21 cellular contexts compared by ENCODE assay signal in genomic region chr3:155370764-155371503, GRCh38.
DNase-seq lines count a peak whose midpoint lies in the region; ATAC-seq, FAIRE-seq and TF ChIP-seq lines count a peak whose summit lies in the region.
"Had no signal": no experiment of that assay in that cellular context is flagged by ENCODE, and none has a peak within 500 bp of the region (broad histone marks: within the 10 kb centered on the region; RNA-seq: fewer than 3 reads in every experiment).

No MANE protein-coding gene starts in this region.

- H3K4me3 ChIP-seq in DOHH2 (ENCODE audit: low read length), result no peak overlapping the region
- H3K4me3 ChIP-seq in K562, result no peak overlapping the region
- no peak overlapping the region for H3K4me3 ChIP-seq in parathyroid adenoma (ENCODE audit: low read depth, low read length)
- H3K4me3 ChIP-seq in GM23338, result no peak overlapping the region
- H3K4me3 ChIP-seq: GM12878 had no signal

- H3K27me3 ChIP-seq in DOHH2 (ENCODE audit: control insufficient read depth, low read length) (no peaks in the 10 kb centered on the region), K562 (ENCODE audit: control insufficient read depth in 2 of 2, insufficient read depth in 2 of 2, low read length in 2 of 2) (no peaks in the 10 kb centered on the region), parathyroid adenoma (ENCODE audit: control insufficient read depth, insufficient read depth, low read length) (no peaks in the 10 kb centered on the region), GM23338 (ENCODE audit: insufficient read depth) (no peaks in the 10 kb centered on the region)

- TF ChIP-seq CTCF in DOHH2 (IDR thresholded peaks at IDR 0.05; ENCODE audit: low read depth, low read length, poor library complexity, severe bottlenecking), result no peak
- TF ChIP-seq CTCF in K562 (IDR thresholded peaks at IDR 0.05 in 2 of 3, conservative IDR thresholded peaks at IDR 0.05 in 1 of 3; ENCODE audit: insufficient read depth in 2 of 3, low read depth in 1 of 3, low read length in 3 of 3), result no peak
- TF ChIP-seq CTCF in parathyroid adenoma (IDR thresholded peaks at IDR 0.05), result no peak
- TF ChIP-seq CTCF in GM23338 (conservative IDR thresholded peaks at IDR 0.05; ENCODE audit: low read depth in 2 of 2), result no peak

- WGBS in K562 (ENCODE audit: insufficient coverage, low coverage, missing lambda C conversion rate), result 8% methylated on average over 4 of the region's 4 CpGs

- CTCF ChIA-PET in K562 (lab: Yijun Ruan, JAX; ENCODE audit: low intra/inter-chr PET ratio), result no interaction called here

- peaks cover 75% of the 10 kb centered on the region for H3K4me1 ChIP-seq in DOHH2 (ENCODE audit: control insufficient read depth, low read length)
- H3K4me1 ChIP-seq in K562 (replicated peaks in 1 of 2; ENCODE audit: control insufficient read depth in 2 of 2, insufficient read depth in 2 of 2, low read length in 2 of 2), result peaks cover 0 to 12% of the 10 kb centered on the region in 2 experiments; a peak in 3 of 5 replicates
- H3K4me1 ChIP-seq in parathyroid adenoma, result peaks cover 2% of the 10 kb centered on the region
- peaks cover 71% of the 10 kb centered on the region for H3K4me1 ChIP-seq in GM23338 (ENCODE audit: insufficient read depth)

- H3K36me3 ChIP-seq in DOHH2 (ENCODE audit: control insufficient read depth, low read length) (no peaks in the 10 kb centered on the region), K562 (ENCODE audit: control insufficient read depth, insufficient read depth, low read length) (no peaks in the 10 kb centered on the region), parathyroid adenoma (ENCODE audit: control insufficient read depth, insufficient read depth, low read length) (no peaks in the 10 kb centered on the region), GM23338 (ENCODE audit: insufficient read depth) (no peaks in the 10 kb centered on the region)

- H3K9me1 ChIP-seq in K562 (ENCODE audit: control insufficient read depth, insufficient read depth, low read length), result no peaks in the 10 kb centered on the region

- H3K4me2 ChIP-seq in DOHH2 (ENCODE audit: low read length), result 0 out of 2 replicates have a peak overlapping the region, but pooled peaks have one; percentile 2
- peak overlapping the region; percentile 48 for H3K4me2 ChIP-seq in K562 (ENCODE audit: insufficient read depth, low read length)
- no peak overlapping the region for H3K4me2 ChIP-seq in parathyroid adenoma (ENCODE audit: low read length)
- H3K4me2 ChIP-seq in GM23338, result no peak overlapping the region
- H3K4me2 ChIP-seq: SK-N-SH had no signal

- peak; percentile 75 for FAIRE-seq in K562 (lab: Jason Lieb, UNC)
- FAIRE-seq: GM12878, RCC 7860 had no signal

- intact Hi-C loops in K562 (cut with micrococcal nuclease), result no loop called here

- in situ Hi-C loops in K562 (cut with MboI), result loop anchor here (25.0 kb wide), 1 partner anchor 491 kb away; the partner anchor contains the start of genes GMPS and SLC33A1

- H3K27ac Mint-ChIP-seq in GM23338, result no peak overlapping the region

- no peak overlapping the region for H3K4me3 Mint-ChIP-seq in GM23338

- no peaks in the 10 kb centered on the region; the same call in 2 of the 3 replicates for H3K9me3 Mint-ChIP-seq in GM23338

- TF ChIP-seq RAD21 in K562 (CRISPR knock-in tag; conservative IDR thresholded peaks at IDR 0.05 in 1 of 2, IDR thresholded peaks at IDR 0.05 in 1 of 2), result no peak

- H3F3A ChIP-seq in DOHH2 (ENCODE audit: control insufficient read depth, insufficient read depth) (0 out of 2 replicates have a peak, but pooled peaks cover 3% of the 10 kb centered on the region), GM23338 (replicated peaks; ENCODE audit: low read depth) (no peaks in the 10 kb centered on the region)

- H3K9me3 ChIP-seq in DOHH2 (ENCODE audit: control insufficient read depth, insufficient read depth, low read length) (no peaks in the 10 kb centered on the region), K562 (replicated peaks; ENCODE audit: control insufficient read depth, insufficient read depth, low read depth, low read length) (no peaks in the 10 kb centered on the region), parathyroid adenoma (ENCODE audit: control insufficient read depth, low read length) (no peaks in the 10 kb centered on the region)
- H3K9me3 ChIP-seq: SK-N-SH had no signal

- no TSS peak for BruUV-seq in K562 (replicated peaks; lab: Mats Ljungman, UMichigan)

- POLR2A ChIA-PET in K562 (lab: Yijun Ruan, JAX), result interaction anchor here (1.4 kb wide), 1 partner anchor 13 kb away, joined by 6 read pairs; no protein-coding TSS in a partner anchor

- no peak; the same call in 1 of the 2 replicates for TF ChIP-seq EP300 in K562 (IDR thresholded peaks at IDR 0.05; ENCODE audit: low read length)

- no peaks in the 10 kb centered on the region for H3K36me3 Mint-ChIP-seq in GM23338 (ENCODE audit: low read depth)

- peak; percentile 91 for ATAC-seq in K562
- ATAC-seq in GM18511 (IDR thresholded peaks at IDR 0.05; ENCODE audit: unreplicated experiment), result no peak
- ATAC-seq in GM23338, result no peak
- ATAC-seq: GM12878 had no signal

- no peaks in the 10 kb centered on the region for H3K79me2 ChIP-seq in DOHH2 (ENCODE audit: control insufficient read depth, low read length)
- no peaks in the 10 kb centered on the region for H3K79me2 ChIP-seq in K562 (ENCODE audit: control insufficient read depth, insufficient read depth, low read length)
- no peaks in the 10 kb centered on the region for H3K79me2 ChIP-seq in parathyroid adenoma
- no peaks in the 10 kb centered on the region for H3K79me2 ChIP-seq in GM23338 (replicated peaks; ENCODE audit: insufficient read depth)

- no peak for TF ChIP-seq POLR2A in K562 (conservative IDR thresholded peaks at IDR 0.05)

- H3K4me1 Mint-ChIP-seq in GM23338, result peaks cover 58% of the 10 kb centered on the region

- DNase-seq in DMS53 (lab: John Stamatoyannopoulos, UW), result peak; percentile 5
- DNase-seq in DMS53 treated with DMSO at 0.1 percent for 48 hours (lab: John Stamatoyannopoulos, UW; ENCODE audit: unreplicated experiment), result no peak
- peak in 2 of 4 experiments; percentile 42 to 54 for DNase-seq in K562 (ENCODE audit: extremely low read depth in 1 of 4, low spot score in 3 of 4)
- DNase-seq in NCI-H1436 (lab: John Stamatoyannopoulos, UW), result no peak
- DNase-seq in GM23338 (ENCODE audit: low spot score), result no peak
- DNase-seq: AML-193, COR-L47, DMS 273 treated with DMSO at 0.1 percent for 48 hours, EL, NCI-H1105, NCI-H187, NCI-H226, NCI-H526 treated with DMSO at 0.1 percent for 48 hours, SHP77, SK-N-SH had no signal

- no peaks in the 10 kb centered on the region for H3K27me3 Mint-ChIP-seq in GM23338 (ENCODE audit: insufficient read depth, low read depth, poor library complexity)

- H4K20me1 ChIP-seq in DOHH2 (ENCODE audit: control insufficient read depth, insufficient read depth, low read depth, low read length) (no peaks in the 10 kb centered on the region), K562 (replicated peaks; ENCODE audit: control insufficient read depth, insufficient read depth, low read length) (no peaks in the 10 kb centered on the region), GM23338 (replicated peaks; ENCODE audit: insufficient read depth) (no peaks in the 10 kb centered on the region)

- H3K9ac ChIP-seq in K562 (ENCODE audit: insufficient read depth in 1 of 2, low read depth in 2 of 2, low read length in 2 of 2), result no peak overlapping the region
- H3K9ac ChIP-seq in parathyroid adenoma, result no peak overlapping the region
- H3K9ac ChIP-seq: SK-N-SH had no signal

- H3K9me2 ChIP-seq in DOHH2 (replicated peaks; ENCODE audit: control insufficient read depth, low read length) (no peaks in the 10 kb centered on the region), GM23338 (ENCODE audit: insufficient read depth) (no peaks in the 10 kb centered on the region)
- H3K9me2 ChIP-seq: SK-N-SH had no signal

- H3K27ac ChIP-seq in DOHH2 (ENCODE audit: low read depth, low read length), result no peak overlapping the region
- H3K27ac ChIP-seq in K562 (ENCODE audit: extremely low read depth, low read depth, low read length), result no peak overlapping the region; the same call in 2 of the 3 replicates
- H3K27ac ChIP-seq in parathyroid adenoma, result no peak overlapping the region
- H3K27ac ChIP-seq in GM23338 (ENCODE audit: low read depth), result no peak overlapping the region
- H3K27ac ChIP-seq: 22Rv1 had no signal

- H2AFZ ChIP-seq in K562 (ENCODE audit: low read depth, low read length), result peak overlapping the region; percentile 77
- peak overlapping the region; percentile 1 for H2AFZ ChIP-seq in parathyroid adenoma
- no peak overlapping the region for H2AFZ ChIP-seq in GM23338

TF ChIP-seq in K562, 482 proteins besides CTCF, POLR2A, EP300 and RAD21 (continues in another document):
- TF ChIP-seq KDM2B (CRISPR knock-in tag; IDR thresholded peaks at IDR 0.05), result no peak
- 0 out of 2 replicates have a peak, but pooled peaks have one; percentile 30 for TF ChIP-seq TFAP4 (CRISPR knock-in tag; IDR thresholded peaks at IDR 0.05; ENCODE audit: borderline replicate concordance)
- no peak for TF ChIP-seq HDAC6 (IDR thresholded peaks at IDR 0.05; ENCODE audit: low read depth, low read length)
- no peak for TF ChIP-seq PML (IDR thresholded peaks at IDR 0.05; ENCODE audit: low read length)
- TF ChIP-seq MCM2 (IDR thresholded peaks at IDR 0.05; ENCODE audit: low read depth), result no peak

TF ChIP-seq in GM23338, 12 proteins besides CTCF, POLR2A, EP300 and RAD21 (continues in another document):
- TF ChIP-seq NANOG (IDR thresholded peaks at IDR 0.05; ENCODE audit: borderline replicate concordance) (no peak), ZNF114 (CRISPR knock-in tag; IDR thresholded peaks at IDR 0.05) (no peak), CREB1 (CRISPR knock-in tag; IDR thresholded peaks at IDR 0.05; ENCODE audit: low read depth) (no peak), ETS1 (IDR thresholded peaks at IDR 0.05) (no peak), EZH2phosphoT487 (IDR thresholded peaks at IDR 0.05; ENCODE audit: unreplicated experiment) (no peak), ZNF331 (CRISPR knock-in tag; IDR thresholded peaks at IDR 0.05; ENCODE audit: low read depth) (no peak)

Comparison
In these comparisons a context has a peak if more than half of its experiments do, and no peak if none do; other contexts are left out.
1. H3K4me2 ChIP-seq: peak in DOHH2 (single experiment) and K562 (single experiment); none in parathyroid adenoma (single experiment) and GM23338 (single experiment).